8 cellular contexts compared by ENCODE assay signal in genomic region chr19:18558595-18558994, GRCh38. TPM values are rescaled to one million over a fixed set of nuclear protein-coding genes. Genes with fewer than 3 reads are reported as not detected.
DNase-seq lines count a peak whose midpoint lies in the region; ATAC-seq and TF ChIP-seq lines count a peak whose summit lies in the region.

No MANE protein-coding gene starts in this region.

- H3K27me3 ChIP-seq in KMS-11 (ENCODE audit: insufficient read depth, low read depth), result no peaks in the 10 kb centered on the region

- peak overlapping the region; percentile 93 for H3K27ac Mint-ChIP-seq in chondrocyte (ENCODE audit: unreplicated experiment)
- H3K27ac Mint-ChIP-seq in naive thymus-derived CD8-positive, alpha-beta T cell, result peak overlapping the region; percentile 89 to 99 (median 95)

- no peaks in the 10 kb centered on the region for H3K9me3 Mint-ChIP-seq in chondrocyte (ENCODE audit: low read depth)
- no peaks in the 10 kb centered on the region for H3K9me3 Mint-ChIP-seq in naive thymus-derived CD8-positive, alpha-beta T cell

- peaks cover 12% of the 10 kb centered on the region for H3K4me1 ChIP-seq in KMS-11 (ENCODE audit: low read depth, poor library complexity, severe bottlenecking)

- peak overlapping the region; percentile 36; the same call in 1 of the 2 replicates for H3K27ac ChIP-seq in KMS-11

- peaks cover 3% of the 10 kb centered on the region for H3K36me3 Mint-ChIP-seq in chondrocyte (ENCODE audit: low read depth)
- H3K36me3 Mint-ChIP-seq in naive thymus-derived CD8-positive, alpha-beta T cell, result peaks cover 0 to 15% (median 0%) of the 10 kb centered on the region in 3 donors

- H3K79me2 ChIP-seq in KMS-11 (ENCODE audit: insufficient read depth, low read depth), result peaks cover 19% of the 10 kb centered on the region

- POLR2A ChIA-PET in naive thymus-derived CD8-positive, alpha-beta T cell (lab: Charles Lee), result interaction anchor here (0.6 to 4.1 kb wide), 18 partner anchors 8 to 361 kb away, joined by 3 to 52 read pairs (median 6); partner anchors contain the start of genes COPE, DDX49, ELL and FKBP8

- no peak for TF ChIP-seq CTCF in AG09309 (IDR thresholded peaks at IDR 0.05; ENCODE audit: control insufficient read depth, insufficient read depth, low read depth, low read length, missing control alignments)
- TF ChIP-seq CTCF in KMS-11 (conservative IDR thresholded peaks at IDR 0.05; ENCODE audit: low read depth, low read length), result no peak
- no peak for TF ChIP-seq CTCF in chondrocyte (IDR thresholded peaks at IDR 0.05)

- H2AFZ ChIP-seq in KMS-11 (ENCODE audit: low read depth), result no peak overlapping the region

- peak overlapping the region; percentile 63 for H3K4me2 ChIP-seq in KMS-11

- ATAC-seq in naive thymus-derived CD8-positive, alpha-beta T cell, result no peak
- no peak for ATAC-seq in HG03457 (IDR thresholded peaks at IDR 0.05; ENCODE audit: unreplicated experiment)

- peak overlapping the region; percentile 94 for H3K4me3 Mint-ChIP-seq in chondrocyte (ENCODE audit: unreplicated experiment)
- peak overlapping the region; percentile 80 to 94 (median 90) for H3K4me3 Mint-ChIP-seq in naive thymus-derived CD8-positive, alpha-beta T cell

- no peaks in the 10 kb centered on the region for H3K27me3 Mint-ChIP-seq in chondrocyte (ENCODE audit: low read depth)
- no peaks in the 10 kb centered on the region for H3K27me3 Mint-ChIP-seq in naive thymus-derived CD8-positive, alpha-beta T cell

- H4K20me1 ChIP-seq in KMS-11 (ENCODE audit: insufficient read depth), result no peaks in the 10 kb centered on the region

- no peaks in the 10 kb centered on the region for H3K36me3 ChIP-seq in KMS-11 (ENCODE audit: insufficient read depth)

- DNase-seq in AG09309 (ENCODE audit: low read depth) (no peak), chondrocyte (ENCODE audit: low spot score) (no peak), NCI-H187 treated with DMSO at 0.1 percent for 48 hours (lab: John Stamatoyannopoulos, UW) (no peak), HCEC 1CT (no peak), hepatic stellate cell (ENCODE audit: low spot score) (no peak)
- no peak for DNase-seq in naive thymus-derived CD8-positive, alpha-beta T cell

- H3K4me1 Mint-ChIP-seq in chondrocyte (ENCODE audit: low read depth), result peaks cover 26% of the 10 kb centered on the region
- peaks cover 11 to 30% (median 21%) of the 10 kb centered on the region in 4 donors for H3K4me1 Mint-ChIP-seq in naive thymus-derived CD8-positive, alpha-beta T cell

- H3K9ac ChIP-seq in KMS-11, result peak overlapping the region; percentile 66; the same call in 1 of the 2 replicates

- H3K4me3 ChIP-seq in AG09309 (ENCODE audit: control insufficient read depth, low read depth, low read length) (peak overlapping the region; percentile 90), KMS-11 (IDR thresholded peaks at IDR 0.05; ENCODE audit: insufficient read depth, low read depth, low read length) (no peak overlapping the region)

RNA-seq across cellular contexts. Expression of gene KXD1, which starts 0.9 kb away (rescaled TPM):
- 63.4 to 69.8 TPM (median 65.4 TPM) in 3 replicates for total RNA-seq in chondrocyte
- total RNA-seq in naive thymus-derived CD8-positive, alpha-beta T cell, result 10 to 100 TPM; 96.2 to 97.9 TPM
- 10 to 100 TPM; 68.3 to 80.2 (median 79.4) TPM for polyA plus RNA-seq in naive thymus-derived CD8-positive, alpha-beta T cell

RNA-seq across cellular contexts. Expression of gene UBA52, which starts 13.1 kb away (rescaled TPM):
- 712 to 830 TPM (median 749 TPM) in 3 replicates for total RNA-seq in chondrocyte
- total RNA-seq in naive thymus-derived CD8-positive, alpha-beta T cell, result 1,000 to 10,000 TPM; 1,986 to 2,036 TPM
- polyA plus RNA-seq in naive thymus-derived CD8-positive, alpha-beta T cell, result 1,000 to 10,000 TPM; 1,743 to 2,077 (median 1,903) TPM

RNA-seq across cellular contexts. Expression of gene FKBP8, which starts 15.2 kb away (rescaled TPM):
- total RNA-seq in chondrocyte, result 168 to 192 TPM (median 190 TPM) in 3 replicates
- 100 to 1,000 TPM; 235 to 236 TPM for total RNA-seq in naive thymus-derived CD8-positive, alpha-beta T cell
- 100 to 1,000 TPM in 2 of 3 donors, 10 to 100 TPM in 1; 87.0 to 125 (median 106) TPM for polyA plus RNA-seq in naive thymus-derived CD8-positive, alpha-beta T cell

RNA-seq across cellular contexts. Expression of gene REX1BD, which starts 30.0 kb away (rescaled TPM):
- 46.9 to 89.0 TPM (median 54.1 TPM) in 3 replicates for total RNA-seq in chondrocyte
- 100 to 1,000 TPM; 138 to 165 TPM for total RNA-seq in naive thymus-derived CD8-positive, alpha-beta T cell
- 100 to 1,000 TPM; 165 to 196 (median 176) TPM for polyA plus RNA-seq in naive thymus-derived CD8-positive, alpha-beta T cell

RNA-seq across cellular contexts. Expression of gene ELL, which starts 36.7 kb away (rescaled TPM):
- 12.4 to 14.0 TPM (median 13.0 TPM) in 3 replicates for total RNA-seq in chondrocyte
- 10 to 100 TPM; 23.7 to 24.1 TPM for total RNA-seq in naive thymus-derived CD8-positive, alpha-beta T cell
- 10 to 100 TPM in 1 of 3 donors, 1 to 10 TPM in 2; 7.6 to 11.0 (median 9.3) TPM for polyA plus RNA-seq in naive thymus-derived CD8-positive, alpha-beta T cell
